In the genomic region with DNA sequence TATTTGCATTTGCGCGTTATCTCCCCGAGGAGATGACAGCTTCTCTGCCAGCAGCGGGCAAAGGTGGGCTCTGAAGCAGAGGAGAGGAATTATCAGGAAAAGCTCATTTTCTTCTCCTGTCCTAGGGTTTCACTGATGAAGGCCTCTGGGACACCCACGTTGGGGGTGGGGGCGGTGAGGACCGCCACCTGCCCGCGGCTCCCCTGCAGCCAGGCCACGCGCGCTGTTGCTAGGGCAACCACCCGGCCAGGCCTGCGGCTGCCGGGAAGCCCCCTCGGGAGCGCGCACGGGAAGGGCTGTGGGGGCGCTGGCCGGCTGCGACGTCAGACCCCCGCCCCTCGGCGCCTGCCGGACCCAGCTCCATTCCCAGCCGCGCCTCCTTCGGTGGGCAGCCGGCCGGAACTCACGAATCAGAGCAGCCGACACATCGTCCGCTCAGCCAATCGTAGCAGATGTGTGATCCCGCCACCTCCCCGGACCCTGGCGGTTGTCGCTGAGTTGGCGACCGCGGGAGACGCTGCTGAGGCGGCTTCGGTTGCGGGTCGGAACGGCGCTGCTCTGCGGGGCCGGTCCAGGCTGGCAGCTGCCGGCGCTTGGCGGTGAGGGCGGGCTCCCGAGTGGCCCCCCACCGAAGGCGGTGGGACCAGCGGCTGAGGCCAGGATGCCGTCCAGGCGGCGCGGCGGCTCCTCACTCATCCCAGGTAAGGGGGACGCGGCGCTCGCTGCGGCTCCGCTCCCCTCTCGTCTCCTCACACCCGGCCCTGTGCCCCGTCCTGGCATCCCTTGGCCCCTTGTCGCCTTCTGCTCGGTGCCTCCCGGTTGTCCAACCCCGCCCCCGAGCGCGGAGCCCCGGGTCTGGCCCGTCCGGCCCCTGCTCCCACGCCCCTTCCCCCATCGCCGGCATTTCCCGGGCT, we compare ENCODE assay signal across 8 cellular contexts. TPM values are rescaled to one million over a fixed set of nuclear protein-coding genes. Genes with fewer than 3 reads are reported as not detected.
DNase-seq lines count a peak whose midpoint lies in the region; ATAC-seq and TF ChIP-seq lines count a peak whose summit lies in the region.

A gene (plus strand): TSS at position 513 of the 914 bp plus-strand sequence. CDS start 35,092 bp downstream, outside the sequence.

- H3K4me3 Mint-ChIP-seq in GM23338 (peak within 1 kb of the TSS; percentile 80), nephron progenitor cell (peak within 1 kb of the TSS; percentile 92)
- peak within 1 kb of the TSS; percentile 92 for H3K4me3 Mint-ChIP-seq in stimulated activated naive CD8-positive, alpha-beta T cell treated with anti-CD3 and anti-CD28 coated beads, Interleukin-15, Interleukin-2, amounts not matched to agents 100 ng/mL and 50 ng/mL, for 24 hours

- CTCF ChIA-PET in RWPE1 (lab: Yijun Ruan, JAX): interaction anchor here (0.5 to 1.1 kb wide), 5 partner anchors 35 to 212 kb away, joined by 3 to 4 read pairs (median 4); no protein-coding TSS in a partner anchor

- H2AFZ ChIP-seq in GM23338: peak within 1 kb of the TSS; percentile 95

- H3K9me3 Mint-ChIP-seq in GM23338: no peaks in the 10 kb centered on the region; the same call in 2 of the 3 replicates
- H3K9me3 Mint-ChIP-seq in nephron progenitor cell: no peaks in the 10 kb centered on the region
- no peaks in the 10 kb centered on the region for H3K9me3 Mint-ChIP-seq in stimulated activated naive CD8-positive, alpha-beta T cell treated with anti-CD3 and anti-CD28 coated beads, Interleukin-15, Interleukin-2, amounts not matched to agents 100 ng/mL and 50 ng/mL, for 24 hours

- H3K4me1 Mint-ChIP-seq in GM23338 (peaks cover 12% of the 10 kb centered on the region), nephron progenitor cell (peaks cover 29% of the 10 kb centered on the region)
- peaks cover 35% of the 10 kb centered on the region for H3K4me1 Mint-ChIP-seq in stimulated activated naive CD8-positive, alpha-beta T cell treated with anti-CD3 and anti-CD28 coated beads, Interleukin-15, Interleukin-2, amounts not matched to agents 100 ng/mL and 50 ng/mL, for 24 hours (ENCODE audit: low read depth)

- no peaks in the 10 kb centered on the region for H3F3A ChIP-seq in GM23338 (replicated peaks; ENCODE audit: low read depth)

- H3K4me1 ChIP-seq in GM23338 (ENCODE audit: insufficient read depth): peaks cover 11% of the 10 kb centered on the region

- H3K27ac Mint-ChIP-seq in GM23338: peak within 1 kb of the TSS; percentile 86; the same call in 1 of the 2 replicates
- H3K27ac Mint-ChIP-seq in nephron progenitor cell: peak within 1 kb of the TSS; percentile 24
- peak within 1 kb of the TSS; percentile 84 for H3K27ac Mint-ChIP-seq in stimulated activated naive CD8-positive, alpha-beta T cell treated with anti-CD3 and anti-CD28 coated beads, Interleukin-15, Interleukin-2, amounts not matched to agents 100 ng/mL and 50 ng/mL, for 24 hours

- H3K9me2 ChIP-seq in GM23338 (ENCODE audit: insufficient read depth): no peaks in the 10 kb centered on the region

- peaks cover 9% of the 10 kb centered on the region for H4K20me1 ChIP-seq in GM23338 (replicated peaks; ENCODE audit: insufficient read depth)

- H3K36me3 ChIP-seq in GM23338 (ENCODE audit: insufficient read depth): no peaks in the 10 kb centered on the region

- H3K27me3 Mint-ChIP-seq in GM23338 (ENCODE audit: insufficient read depth, low read depth, poor library complexity): peaks cover 4% of the 10 kb centered on the region
- H3K27me3 Mint-ChIP-seq in nephron progenitor cell (ENCODE audit: low read depth, poor library complexity): peaks cover 19% of the 10 kb centered on the region
- H3K27me3 Mint-ChIP-seq in stimulated activated naive CD8-positive, alpha-beta T cell treated with anti-CD3 and anti-CD28 coated beads, Interleukin-15, Interleukin-2, amounts not matched to agents 100 ng/mL and 50 ng/mL, for 24 hours: peaks cover 16% of the 10 kb centered on the region

- POLR2A ChIA-PET in RWPE1 (lab: Yijun Ruan, JAX; ENCODE audit: low non-redundant PET): interaction anchor here (0.5 kb wide), 1 partner anchor 113 kb away, joined by 8 read pairs; no protein-coding TSS in a partner anchor

- H3K27ac ChIP-seq in GM23338 (ENCODE audit: low read depth) (no peak within 1 kb of the TSS), RWPE1 (peak within 1 kb of the TSS; percentile 53)

- peaks cover 38% of the 10 kb centered on the region for H3K79me2 ChIP-seq in GM23338 (replicated peaks; ENCODE audit: insufficient read depth)

- H3K4me2 ChIP-seq in GM23338: peak within 1 kb of the TSS; percentile 94

- TF ChIP-seq CTCF in GM23338 (conservative IDR thresholded peaks at IDR 0.05; ENCODE audit: low read depth in 2 of 2): peak; percentile 24 to 43; a peak in 2 of 4 replicates
- peak; percentile 57 for TF ChIP-seq CTCF in LNCAP (IDR thresholded peaks at IDR 0.05)
- TF ChIP-seq CTCF in RWPE1 (conservative IDR thresholded peaks at IDR 0.05; ENCODE audit: low read depth): peak; percentile 85
- peak; percentile 57 for TF ChIP-seq CTCF in nephron progenitor cell (IDR thresholded peaks at IDR 0.05)

- peak within 1 kb of the TSS; percentile 96 for H3K4me3 ChIP-seq in GM23338

- H3K27me3 ChIP-seq in GM23338 (ENCODE audit: insufficient read depth): no peaks in the 10 kb centered on the region

- peak; percentile 89 for DNase-seq in EL
- DNase-seq in GM23338 (ENCODE audit: low spot score): peak; percentile 96
- peak; percentile 99 for DNase-seq in RWPE1 (ENCODE audit: low spot score)
- DNase-seq in activated gamma-delta T cell (lab: John Stamatoyannopoulos, UW): peak; percentile 68
- DNase-seq in fibroblast of the conjunctiva (ENCODE audit: low read depth): peak; percentile 74
- peak; percentile 96 for DNase-seq in nephron progenitor cell

- H3K36me3 Mint-ChIP-seq in GM23338 (ENCODE audit: low read depth) (no peaks in the 10 kb centered on the region; the same call in 2 of the 3 replicates), nephron progenitor cell (ENCODE audit: low read depth) (peaks cover 15% of the 10 kb centered on the region)
- H3K36me3 Mint-ChIP-seq in stimulated activated naive CD8-positive, alpha-beta T cell treated with anti-CD3 and anti-CD28 coated beads, Interleukin-15, Interleukin-2, amounts not matched to agents 100 ng/mL and 50 ng/mL, for 24 hours (ENCODE audit: low read depth): no peaks in the 10 kb centered on the region

- peak; percentile 92 for ATAC-seq in GM23338

TF ChIP-seq in GM23338, 12 proteins besides CTCF, POLR2A, EP300 and RAD21 (continues in another document):
- TF ChIP-seq, protein P1, sequence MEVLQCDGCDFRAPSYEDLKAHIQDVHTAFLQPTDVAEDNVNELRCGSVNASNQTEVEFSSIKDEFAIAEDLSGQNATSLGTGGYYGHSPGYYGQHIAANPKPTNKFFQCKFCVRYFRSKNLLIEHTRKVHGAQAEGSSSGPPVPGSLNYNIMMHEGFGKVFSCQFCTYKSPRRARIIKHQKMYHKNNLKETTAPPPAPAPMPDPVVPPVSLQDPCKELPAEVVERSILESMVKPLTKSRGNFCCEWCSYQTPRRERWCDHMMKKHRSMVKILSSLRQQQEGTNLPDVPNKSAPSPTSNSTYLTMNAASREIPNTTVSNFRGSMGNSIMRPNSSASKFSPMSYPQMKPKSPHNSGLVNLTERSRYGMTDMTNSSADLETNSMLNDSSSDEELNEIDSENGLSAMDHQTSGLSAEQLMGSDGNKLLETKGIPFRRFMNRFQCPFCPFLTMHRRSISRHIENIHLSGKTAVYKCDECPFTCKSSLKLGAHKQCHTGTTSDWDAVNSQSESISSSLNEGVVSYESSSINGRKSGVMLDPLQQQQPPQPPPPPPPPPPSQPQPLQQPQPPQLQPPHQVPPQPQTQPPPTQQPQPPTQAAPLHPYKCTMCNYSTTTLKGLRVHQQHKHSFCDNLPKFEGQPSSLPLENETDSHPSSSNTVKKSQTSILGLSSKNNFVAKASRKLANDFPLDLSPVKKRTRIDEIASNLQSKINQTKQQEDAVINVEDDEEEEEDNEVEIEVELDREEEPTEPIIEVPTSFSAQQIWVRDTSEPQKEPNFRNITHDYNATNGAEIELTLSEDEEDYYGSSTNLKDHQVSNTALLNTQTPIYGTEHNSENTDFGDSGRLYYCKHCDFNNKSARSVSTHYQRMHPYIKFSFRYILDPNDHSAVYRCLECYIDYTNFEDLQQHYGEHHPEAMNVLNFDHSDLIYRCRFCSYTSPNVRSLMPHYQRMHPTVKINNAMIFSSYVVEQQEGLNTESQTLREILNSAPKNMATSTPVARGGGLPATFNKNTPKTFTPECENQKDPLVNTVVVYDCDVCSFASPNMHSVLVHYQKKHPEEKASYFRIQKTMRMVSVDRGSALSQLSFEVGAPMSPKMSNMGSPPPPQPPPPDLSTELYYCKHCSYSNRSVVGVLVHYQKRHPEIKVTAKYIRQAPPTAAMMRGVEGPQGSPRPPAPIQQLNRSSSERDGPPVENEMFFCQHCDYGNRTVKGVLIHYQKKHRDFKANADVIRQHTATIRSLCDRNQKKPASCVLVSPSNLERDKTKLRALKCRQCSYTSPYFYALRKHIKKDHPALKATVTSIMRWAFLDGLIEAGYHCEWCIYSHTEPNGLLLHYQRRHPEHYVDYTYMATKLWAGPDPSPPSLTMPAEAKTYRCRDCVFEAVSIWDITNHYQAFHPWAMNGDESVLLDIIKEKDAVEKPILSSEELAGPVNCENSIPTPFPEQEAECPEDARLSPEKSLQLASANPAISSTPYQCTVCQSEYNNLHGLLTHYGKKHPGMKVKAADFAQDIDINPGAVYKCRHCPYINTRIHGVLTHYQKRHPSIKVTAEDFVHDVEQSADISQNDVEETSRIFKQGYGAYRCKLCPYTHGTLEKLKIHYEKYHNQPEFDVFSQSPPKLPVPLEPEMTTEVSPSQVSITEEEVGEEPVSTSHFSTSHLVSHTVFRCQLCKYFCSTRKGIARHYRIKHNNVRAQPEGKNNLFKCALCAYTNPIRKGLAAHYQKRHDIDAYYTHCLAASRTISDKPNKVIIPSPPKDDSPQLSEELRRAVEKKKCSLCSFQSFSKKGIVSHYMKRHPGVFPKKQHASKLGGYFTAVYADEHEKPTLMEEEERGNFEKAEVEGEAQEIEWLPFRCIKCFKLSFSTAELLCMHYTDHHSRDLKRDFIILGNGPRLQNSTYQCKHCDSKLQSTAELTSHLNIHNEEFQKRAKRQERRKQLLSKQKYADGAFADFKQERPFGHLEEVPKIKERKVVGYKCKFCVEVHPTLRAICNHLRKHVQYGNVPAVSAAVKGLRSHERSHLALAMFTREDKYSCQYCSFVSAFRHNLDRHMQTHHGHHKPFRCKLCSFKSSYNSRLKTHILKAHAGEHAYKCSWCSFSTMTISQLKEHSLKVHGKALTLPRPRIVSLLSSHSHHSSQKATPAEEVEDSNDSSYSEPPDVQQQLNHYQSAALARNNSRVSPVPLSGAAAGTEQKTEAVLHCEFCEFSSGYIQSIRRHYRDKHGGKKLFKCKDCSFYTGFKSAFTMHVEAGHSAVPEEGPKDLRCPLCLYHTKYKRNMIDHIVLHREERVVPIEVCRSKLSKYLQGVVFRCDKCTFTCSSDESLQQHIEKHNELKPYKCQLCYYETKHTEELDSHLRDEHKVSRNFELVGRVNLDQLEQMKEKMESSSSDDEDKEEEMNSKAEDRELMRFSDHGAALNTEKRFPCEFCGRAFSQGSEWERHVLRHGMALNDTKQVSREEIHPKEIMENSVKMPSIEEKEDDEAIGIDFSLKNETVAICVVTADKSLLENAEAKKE (CRISPR knock-in tag; IDR thresholded peaks at IDR 0.05): no peak
- no peak for TF ChIP-seq ZNF331 (CRISPR knock-in tag; IDR thresholded peaks at IDR 0.05; ENCODE audit: low read depth)

RNA-seq across cellular contexts. Expression of the gene that starts here (rescaled TPM):
- total RNA-seq in GM23338 (2014; rRNA removed; shearing (Covaris generic)): 19.2 and 20.4 TPM in 2 replicates
- polyA plus RNA-seq in GM23338 (2016; fragmentation: Nextera tagmentation; extraction: Ambion mirVana): 8.8 and 10.7 TPM in 2 replicates

Comparison
In these comparisons a context has a peak if more than half of its experiments do, and no peak if none do; other contexts are left out.
1. H3K27ac Mint-ChIP-seq: peak in every context shown above with its lines; median percentile 86 in GM23338; 84 in stimulated activated naive CD8-positive, alpha-beta T cell treated with anti-CD3 and anti-CD28 coated beads, Interleukin-15, Interleukin-2, amounts not matched to agents 100 ng/mL and 50 ng/mL, for 24 hours; 24 in nephron progenitor cell.
2. CTCF ChIP-seq: peak in every context shown above with its lines; median percentile 85 in RWPE1; 57 in LNCAP; 57 in nephron progenitor cell; 34 in GM23338.